In genomic region chr5:171629221-171630005, GRCh38 we compare ENCODE assay signal across 10 cellular contexts.
A peak's percentile ranks its signal among the peaks of the same experiment; 100 is the strongest.
DNase-seq lines count a peak whose midpoint lies in the region; ATAC-seq, FAIRE-seq and TF ChIP-seq lines count a peak whose summit lies in the region.
"Had no signal": no experiment of that assay in that cellular context is flagged by ENCODE, and none has a peak within 500 bp of the region (broad histone marks: within the 10 kb centered on the region; RNA-seq: fewer than 3 reads in every experiment).

No MANE protein-coding gene starts in this region.

- no peaks in the 10 kb centered on the region for H3K9me3 ChIP-seq in BLaER1 treated with 17β-estradiol and CSF1 and Interleukin-3, amounts not matched to agents 10 nM and 100 nM (replicated peaks in 1 of 11)
- H3K9me3 ChIP-seq in body of pancreas = no peaks in the 10 kb centered on the region

- TF ChIP-seq POLR2A in body of pancreas (IDR thresholded peaks at IDR 0.05) (no peak), GM12891 (IDR thresholded peaks at IDR 0.05; ENCODE audit: low read depth, low read length) (no peak)

- H3K27me3 ChIP-seq in BLaER1 treated with 17β-estradiol and CSF1 and Interleukin-3, amounts not matched to agents 10 nM and 100 nM = peaks cover 0 to 13% (median 0%) of the 10 kb centered on the region in 11 experiments; a peak in 1 of 22 replicates
- peaks cover 0 to 8% of the 10 kb centered on the region in 2 donors for H3K27me3 ChIP-seq in body of pancreas

- TF ChIP-seq CTCF in HFF-Myc (IDR thresholded peaks at IDR 0.05; ENCODE audit: low read depth, low read length, missing control alignments) (no peak), body of pancreas (IDR thresholded peaks at IDR 0.05) (no peak), RWPE1 (conservative IDR thresholded peaks at IDR 0.05; ENCODE audit: low read depth) (no peak)

- 40 to 42% methylated on average over 9 to 11 of the region's 11 CpGs for WGBS in body of pancreas, 2 donors

- intact Hi-C loops in body of pancreas (cut with DNase I) = no loop called here

- CTCF ChIA-PET in RWPE1 (lab: Yijun Ruan, JAX) = interaction anchor here (0.5 to 2.2 kb wide), 22 partner anchors 10 to 1900 kb away, joined by 3 to 12 read pairs (median 4); partner anchors contain the start of gene FGF18

- no peak for FAIRE-seq in GM12891 (lab: Jason Lieb, UNC)
- FAIRE-seq: islet of Langerhans had no signal

- H4K20me1 ChIP-seq in BLaER1 treated with 17β-estradiol and CSF1 and Interleukin-3, amounts not matched to agents 10 nM and 100 nM = no peaks in the 10 kb centered on the region; a peak in 1 of 22 replicates

- H3K36me3 ChIP-seq in BLaER1 treated with 17β-estradiol and CSF1 and Interleukin-3, amounts not matched to agents 10 nM and 100 nM = no peaks in the 10 kb centered on the region
- H3K36me3 ChIP-seq in body of pancreas (replicated peaks in 1 of 2; ENCODE audit: insufficient read depth in 1 of 2, low read depth in 2 of 2) = no peaks in the 10 kb centered on the region

- H3K4me2 ChIP-seq in BLaER1 treated with 17β-estradiol and CSF1 and Interleukin-3, amounts not matched to agents 10 nM and 100 nM = peak overlapping the region; percentile 51 to 82 (median 61)

- H3K4me1 ChIP-seq in BLaER1 treated with 17β-estradiol and CSF1 and Interleukin-3, amounts not matched to agents 10 nM and 100 nM = peaks cover 24 to 37% (median 34%) of the 10 kb centered on the region in 10 experiments
- peaks cover 6% of the 10 kb centered on the region for H3K4me1 ChIP-seq in body of pancreas

- 0 out of 22 replicates have a peak overlapping the region, but pooled peaks of 1 of the 11 experiments have one; percentile 4 for H3K9ac ChIP-seq in BLaER1 treated with 17β-estradiol and CSF1 and Interleukin-3, amounts not matched to agents 10 nM and 100 nM

- POLR2A ChIA-PET in RWPE1 (lab: Yijun Ruan, JAX; ENCODE audit: low non-redundant PET) = no interaction called here

- H3K4me3 ChIP-seq in BLaER1 treated with 17β-estradiol and CSF1 and Interleukin-3, amounts not matched to agents 10 nM and 100 nM = peak overlapping the region in 4 of 10 experiments; percentile 2 to 50 (median 24); a peak in 5 of 20 replicates
- H3K4me3 ChIP-seq in HFF-Myc (replicated peaks; ENCODE audit: low read depth, low read length) (0 out of 2 replicates have a peak overlapping the region, but pooled peaks have one; percentile 7), body of pancreas (no peak overlapping the region)

- no peak for ATAC-seq in body of pancreas

- DNase-seq in HFF-Myc (ENCODE audit: extremely low read depth, low read depth) (no peak), amniotic epithelial cell (ENCODE audit: low read depth) (peak; percentile 21), kidney glomerular epithelial cell (lab: John Stamatoyannopoulos, UW) (peak; percentile 3), NCI-H446 treated with DMSO at 0.1 percent for 48 hours (lab: John Stamatoyannopoulos, UW) (no peak), body of pancreas (no peak), GM12891 (ENCODE audit: insufficient read length, low spot score) (no peak), RWPE1 (ENCODE audit: low spot score) (no peak)
- DNase-seq: CD8-positive, alpha-beta memory T cell had no signal

- no peak overlapping the region for H3K27ac ChIP-seq in BLaER1 treated with 17β-estradiol and CSF1 and Interleukin-3, amounts not matched to agents 10 nM and 100 nM
- no peak overlapping the region for H3K27ac ChIP-seq in body of pancreas
- H3K27ac ChIP-seq in RWPE1 = no peak overlapping the region

TF ChIP-seq in GM12891, 5 proteins besides CTCF, POLR2A, EP300 and RAD21:
- TF ChIP-seq POU2F2 (IDR thresholded peaks at IDR 0.05; ENCODE audit: low read depth, low read length) (no peak), PAX5 (IDR thresholded peaks at IDR 0.05; ENCODE audit: insufficient read depth, low read length, severe bottlenecking) (no peak), TAF1 (IDR thresholded peaks at IDR 0.05; ENCODE audit: low read depth, low read length) (no peak), POLR2AphosphoS5 (IDR thresholded peaks at IDR 0.05; ENCODE audit: low read depth, low read length) (no peak), SPI1 (IDR thresholded peaks at IDR 0.05; ENCODE audit: low read depth, low read length) (no peak)

Comparison
In these comparisons a context has a peak if more than half of its experiments do, and no peak if none do; other contexts are left out.
1. DNase-seq: peak in amniotic epithelial cell (single experiment) and kidney glomerular epithelial cell (single experiment); none in HFF-Myc (single experiment), NCI-H446 treated with DMSO at 0.1 percent for 48 hours (single experiment), body of pancreas (0 of 4), GM12891 (single experiment) and RWPE1 (single experiment).